In the genomic region with DNA sequence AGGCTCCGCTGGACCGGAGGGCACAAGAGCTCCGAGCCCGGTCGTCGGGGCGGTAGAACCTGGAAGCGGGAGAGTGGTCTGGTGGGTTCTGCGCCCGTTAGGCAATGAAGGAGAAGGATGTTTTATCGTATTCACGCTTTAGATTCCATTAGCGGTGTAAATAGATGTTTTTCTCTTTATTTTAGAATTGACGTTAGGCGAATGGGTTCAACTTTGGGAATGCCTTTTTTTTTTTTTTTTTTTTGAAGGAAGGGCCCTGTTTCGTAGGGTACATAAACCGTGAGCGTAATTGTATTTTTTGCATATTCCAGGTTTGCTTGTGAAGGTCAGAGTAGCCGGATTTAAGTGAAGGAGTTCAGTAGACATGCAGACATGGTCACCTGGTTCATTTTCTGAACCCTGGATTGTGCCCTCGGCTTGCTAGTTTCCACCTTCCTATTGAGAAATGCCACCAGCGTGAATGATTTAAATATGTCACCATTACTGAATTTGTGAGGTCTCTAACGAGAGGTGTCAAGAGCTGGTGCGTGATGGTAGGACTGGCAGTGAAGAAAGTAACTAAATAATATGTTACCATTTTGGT, we compare ENCODE assay signal across 8 cellular contexts. TPM values are rescaled to one million over a fixed set of nuclear protein-coding genes. Genes with fewer than 3 reads are reported as not detected.
DNase-seq lines count a peak whose midpoint lies in the region; ATAC-seq and TF ChIP-seq lines count a peak whose summit lies in the region.

No MANE protein-coding gene starts in this region.

- peaks cover 26% of the 10 kb centered on the region for H3K4me1 Mint-ChIP-seq in chondrocyte (ENCODE audit: low read depth)
- peaks cover 14 to 43% (median 33%) of the 10 kb centered on the region in 4 donors for H3K4me1 Mint-ChIP-seq in naive thymus-derived CD8-positive, alpha-beta T cell

- H3K9me3 Mint-ChIP-seq in chondrocyte (ENCODE audit: low read depth), result no peaks in the 10 kb centered on the region
- no peaks in the 10 kb centered on the region for H3K9me3 Mint-ChIP-seq in naive thymus-derived CD8-positive, alpha-beta T cell

- H3K9me3 ChIP-seq in BLaER1 treated with 17β-estradiol and CSF1 and Interleukin-3, amounts not matched to agents 10 nM and 100 nM (replicated peaks in 1 of 11), result peaks cover 0 to 14% (median 4%) of the 10 kb centered on the region in 11 experiments; a peak in 9 of 22 replicates
- no peaks in the 10 kb centered on the region for H3K9me3 ChIP-seq in HUES6 (ENCODE audit: control insufficient read depth, insufficient read depth, low read depth, low read length)

- H3K4me1 ChIP-seq in BLaER1 treated with 17β-estradiol and CSF1 and Interleukin-3, amounts not matched to agents 10 nM and 100 nM, result peaks cover 20 to 41% (median 26%) of the 10 kb centered on the region in 10 experiments
- H3K4me1 ChIP-seq in HUES6 (ENCODE audit: control insufficient read depth, insufficient read depth, low read length), result no peaks in the 10 kb centered on the region

- DNase-seq in chondrocyte (ENCODE audit: low spot score) (no peak), NCI-H524 (lab: John Stamatoyannopoulos, UW) (no peak), NCI-H510A (lab: John Stamatoyannopoulos, UW) (no peak), iPS-NIHi11 (ENCODE audit: low spot score) (no peak), NCI-H2227 treated with DMSO at 0.1 percent for 48 hours (lab: John Stamatoyannopoulos, UW) (no peak)
- DNase-seq in naive thymus-derived CD8-positive, alpha-beta T cell, result no peak

- POLR2A ChIA-PET in naive thymus-derived CD8-positive, alpha-beta T cell (lab: Charles Lee), result interaction anchor here (0.6 to 2.7 kb wide), 12 partner anchors 8 to 1640 kb away, joined by 3 to 29 read pairs (median 4); a partner anchor contains a TSS

- ATAC-seq in naive thymus-derived CD8-positive, alpha-beta T cell, result no peak

- no peaks in the 10 kb centered on the region for H3K27me3 ChIP-seq in BLaER1 treated with 17β-estradiol and CSF1 and Interleukin-3, amounts not matched to agents 10 nM and 100 nM
- H3K27me3 ChIP-seq in HUES6 (ENCODE audit: control insufficient read depth, insufficient read depth, low read length), result no peaks in the 10 kb centered on the region

- peak overlapping the region; percentile 84 to 96 (median 92) for H3K27ac ChIP-seq in BLaER1 treated with 17β-estradiol and CSF1 and Interleukin-3, amounts not matched to agents 10 nM and 100 nM
- peak overlapping the region; percentile 54; the same call in 1 of the 2 replicates for H3K27ac ChIP-seq in HUES6 (ENCODE audit: low read depth, low read length)

- no peak for TF ChIP-seq CTCF in chondrocyte (IDR thresholded peaks at IDR 0.05)

- H3K36me3 Mint-ChIP-seq in chondrocyte (ENCODE audit: low read depth), result no peaks in the 10 kb centered on the region
- H3K36me3 Mint-ChIP-seq in naive thymus-derived CD8-positive, alpha-beta T cell, result peaks cover 4 to 18% (median 5%) of the 10 kb centered on the region in 3 donors

- H3K9ac ChIP-seq in BLaER1 treated with 17β-estradiol and CSF1 and Interleukin-3, amounts not matched to agents 10 nM and 100 nM, result peak overlapping the region; percentile 86 to 96 (median 89)
- H3K9ac ChIP-seq in HUES6 (ENCODE audit: low read length), result peak overlapping the region; percentile 91

- peak overlapping the region; percentile 83 to 99 (median 92) for H3K4me2 ChIP-seq in BLaER1 treated with 17β-estradiol and CSF1 and Interleukin-3, amounts not matched to agents 10 nM and 100 nM

- H3K36me3 ChIP-seq in BLaER1 treated with 17β-estradiol and CSF1 and Interleukin-3, amounts not matched to agents 10 nM and 100 nM, result peaks cover 6 to 40% (median 31%) of the 10 kb centered on the region in 11 experiments
- H3K36me3 ChIP-seq in HUES6 (ENCODE audit: control insufficient read depth, insufficient read depth, low read length), result peaks cover 5% of the 10 kb centered on the region; the same call in 1 of the 2 replicates

- peak overlapping the region; percentile 68 to 91 (median 81) for H3K4me3 ChIP-seq in BLaER1 treated with 17β-estradiol and CSF1 and Interleukin-3, amounts not matched to agents 10 nM and 100 nM
- peak overlapping the region; percentile 98 for H3K4me3 ChIP-seq in HUES6 (ENCODE audit: low read depth, low read length)

- peak overlapping the region; percentile 95 for H3K27ac Mint-ChIP-seq in chondrocyte (ENCODE audit: unreplicated experiment)
- peak overlapping the region; percentile 95 to 99 (median 98) for H3K27ac Mint-ChIP-seq in naive thymus-derived CD8-positive, alpha-beta T cell

- H3K27me3 Mint-ChIP-seq in chondrocyte (ENCODE audit: low read depth), result no peaks in the 10 kb centered on the region
- H3K27me3 Mint-ChIP-seq in naive thymus-derived CD8-positive, alpha-beta T cell, result no peaks in the 10 kb centered on the region

- H4K20me1 ChIP-seq in BLaER1 treated with 17β-estradiol and CSF1 and Interleukin-3, amounts not matched to agents 10 nM and 100 nM, result peaks cover 52 to 58% (median 54%) of the 10 kb centered on the region in 11 experiments; a peak in 21 of 22 replicates

- H3K4me3 Mint-ChIP-seq in chondrocyte (ENCODE audit: unreplicated experiment), result peak overlapping the region; percentile 91
- H3K4me3 Mint-ChIP-seq in naive thymus-derived CD8-positive, alpha-beta T cell, result peak overlapping the region; percentile 95 to 100 (median 99)

RNA-seq across cellular contexts. Expression of a gene that starts 0.8 kb away (rescaled TPM):
- 57.1 to 70.7 TPM (median 61.0 TPM) in 3 replicates for total RNA-seq in chondrocyte
- 100 to 1,000 TPM; 189 to 197 TPM for total RNA-seq in naive thymus-derived CD8-positive, alpha-beta T cell
- 10 to 100 TPM; 29.9 to 46.5 (median 31.7) TPM for polyA plus RNA-seq in naive thymus-derived CD8-positive, alpha-beta T cell

RNA-seq across cellular contexts. Expression of a gene that starts 11.1 kb away (rescaled TPM):
- 9.6 to 13.6 TPM (median 11.0 TPM) in 3 replicates for total RNA-seq in chondrocyte
- total RNA-seq in naive thymus-derived CD8-positive, alpha-beta T cell, result 10 to 100 TPM in 1 of 2 experiments, 1 to 10 TPM in 1; 9.0 to 10.1 TPM
- 10 to 100 TPM; 12.2 to 21.0 (median 13.7) TPM for polyA plus RNA-seq in naive thymus-derived CD8-positive, alpha-beta T cell

RNA-seq across cellular contexts. Expression of a gene that starts 37.1 kb away (rescaled TPM):
- total RNA-seq in chondrocyte, result 0.55 to 1.1 TPM (median 0.56 TPM) in 3 replicates
- total RNA-seq in naive thymus-derived CD8-positive, alpha-beta T cell, result 1 to 10 TPM in 1 of 2 experiments, under 1 TPM in 1; 0.75 to 1.0 TPM
- polyA plus RNA-seq in naive thymus-derived CD8-positive, alpha-beta T cell, result under 1 TPM in 2 of 3 donors, not detected in 1; 0.19 to 0.58 TPM
